Comparison of ENCODE assay signal across 11 cellular contexts in the genomic region with DNA sequence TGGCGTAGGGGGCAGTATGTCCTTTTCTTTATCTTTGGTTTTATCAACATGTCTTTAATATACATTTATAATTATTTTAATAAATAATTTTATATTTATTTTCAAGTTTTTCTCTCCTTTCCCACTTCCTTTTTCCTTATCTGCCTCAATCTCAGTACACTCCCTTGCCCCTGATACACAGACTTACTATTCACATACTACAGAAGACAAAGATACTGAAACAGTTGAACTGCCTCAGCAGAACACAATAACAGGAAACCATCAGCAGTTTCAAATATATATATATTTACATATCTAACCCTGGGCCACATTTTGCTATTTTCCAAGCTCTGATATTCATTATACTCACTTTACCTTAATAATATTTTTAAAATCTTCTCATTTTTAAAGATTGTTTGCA. TPM values are rescaled to one million over a fixed set of nuclear protein-coding genes. Genes with fewer than 3 reads are reported as not detected.
DNase-seq lines count a peak whose midpoint lies in the region; ATAC-seq and TF ChIP-seq lines count a peak whose summit lies in the region.
"Had no signal": no experiment of that assay in that cellular context is flagged by ENCODE, and none has a peak within 500 bp of the region (broad histone marks: within the 10 kb centered on the region; RNA-seq: fewer than 3 reads in every experiment).

No MANE protein-coding gene starts in this region.

- H2AFZ ChIP-seq in Loucy (ENCODE audit: low read length) (no peak overlapping the region), mammary epithelial cell (ENCODE audit: low read depth, low read length) (no peak overlapping the region)

- H4K20me1 ChIP-seq in Loucy (ENCODE audit: insufficient read depth, low read length, poor library complexity, severe bottlenecking) (no peaks in the 10 kb centered on the region), mammary epithelial cell (ENCODE audit: insufficient read depth, low read length) (no peaks in the 10 kb centered on the region)

- TF ChIP-seq CTCF in GM10266 (IDR thresholded peaks at IDR 0.05; ENCODE audit: control insufficient read depth, insufficient read depth, low read depth, missing control alignments) (no peak), Loucy (conservative IDR thresholded peaks at IDR 0.05; ENCODE audit: low read length) (no peak), mammary epithelial cell (conservative IDR thresholded peaks at IDR 0.05 in 1 of 2, IDR thresholded peaks at IDR 0.05 in 1 of 2; ENCODE audit: extremely low read depth in 1 of 2, insufficient read depth in 1 of 2, low read depth in 1 of 2, low read length in 2 of 2) (no peak), A673 (conservative IDR thresholded peaks at IDR 0.05; ENCODE audit: low read depth, low read length) (no peak)

- H3F3A ChIP-seq in Loucy (ENCODE audit: low read depth), result no peaks in the 10 kb centered on the region

- H3K27me3 ChIP-seq in Loucy (ENCODE audit: insufficient read depth, low read length, poor library complexity, severe bottlenecking) (no peaks in the 10 kb centered on the region), mammary epithelial cell (ENCODE audit: insufficient read depth, low read length) (no peaks in the 10 kb centered on the region), A673 (replicated peaks; ENCODE audit: insufficient read depth, low read depth, low read length, poor library complexity) (no peaks in the 10 kb centered on the region)
- H3K27me3 ChIP-seq: BLaER1 treated with 17β-estradiol and CSF1 and Interleukin-3, amounts not matched to agents 10 nM and 100 nM had no signal

- CTCF ChIA-PET in mammary epithelial cell (lab: Charles Lee; ENCODE audit: low non-redundant PET) (no interaction called here), A673 (lab: Charles Lee) (no interaction called here)

- H3K4me2 ChIP-seq in Loucy (ENCODE audit: low read depth, low read length, poor library complexity, severe bottlenecking) (peak overlapping the region; percentile 46), mammary epithelial cell (ENCODE audit: insufficient read depth, low read depth, low read length) (no peak overlapping the region)
- H3K4me2 ChIP-seq: BLaER1 treated with 17β-estradiol and CSF1 and Interleukin-3, amounts not matched to agents 10 nM and 100 nM had no signal

- H3K4me1 ChIP-seq in Loucy (ENCODE audit: insufficient read depth, low read length, poor library complexity, severe bottlenecking) (peaks cover 9% of the 10 kb centered on the region), mammary epithelial cell (ENCODE audit: insufficient read depth, low read length) (no peaks in the 10 kb centered on the region), A673 (ENCODE audit: insufficient read depth, low read length, poor library complexity, severe bottlenecking) (peaks cover 8% of the 10 kb centered on the region)
- H3K4me1 ChIP-seq: BLaER1 treated with 17β-estradiol and CSF1 and Interleukin-3, amounts not matched to agents 10 nM and 100 nM had no signal

- H3K27ac ChIP-seq in mammary epithelial cell (ENCODE audit: insufficient read depth, low read depth, low read length) (no peak overlapping the region), A673 (ENCODE audit: low read depth, low read length, poor library complexity, severe bottlenecking) (no peak overlapping the region)
- H3K27ac ChIP-seq: BLaER1 treated with 17β-estradiol and CSF1 and Interleukin-3, amounts not matched to agents 10 nM and 100 nM; left ventricle myocardium inferior had no signal

- H3K79me2 ChIP-seq in Loucy (ENCODE audit: insufficient read depth, low read length), result 0 out of 2 replicates have a peak, but pooled peaks cover 5% of the 10 kb centered on the region
- peaks cover 8% of the 10 kb centered on the region for H3K79me2 ChIP-seq in mammary epithelial cell (ENCODE audit: insufficient read depth, low read length)

- in situ Hi-C loops in mammary epithelial cell (cut with MboI; ENCODE audit: low sequenced_read_pairs in 2 of 2), result no loop called here

- BruUV-seq in mammary epithelial cell (replicated peaks; lab: Mats Ljungman, UMichigan) (no TSS peak), A673 (replicated peaks; lab: Mats Ljungman, UMichigan) (no TSS peak)

- peak; percentile 97 for ATAC-seq in GM19351 (IDR thresholded peaks at IDR 0.05; ENCODE audit: unreplicated experiment)
- peak; percentile 96 for ATAC-seq in HG02870 (IDR thresholded peaks at IDR 0.05; ENCODE audit: unreplicated experiment)
- ATAC-seq: activated CD4-positive, CD25-positive, alpha-beta regulatory T cell treated with anti-CD3 and anti-CD28 coated beads, Interleukin-2, amount 50 U/mL, for 24 hours had no signal

- POLR2A ChIA-PET in A673 (lab: Charles Lee; ENCODE audit: low non-redundant PET), result no interaction called here

- WGBS in mammary epithelial cell (ENCODE audit: low coverage, missing lambda C conversion rate), result 100% methylated on average over 1 of the region's 1 CpG

- H3K9me2 ChIP-seq in Loucy (replicated peaks; ENCODE audit: low read depth, low read length), result no peaks in the 10 kb centered on the region

- dilution Hi-C loops in mammary epithelial cell (cut with HindIII; ENCODE audit: low sequenced_read_pairs), result no loop called here

- peak overlapping the region; percentile 17 for H3K4me3 ChIP-seq in Loucy (ENCODE audit: low read length, poor library complexity, severe bottlenecking)
- H3K4me3 ChIP-seq in mammary epithelial cell (replicated peaks in 1 of 3; ENCODE audit: insufficient read depth in 1 of 3, low read depth in 2 of 3, low read length in 3 of 3), result no peak overlapping the region
- H3K4me3 ChIP-seq in A673 (ENCODE audit: low read depth, low read length, poor library complexity, severe bottlenecking), result no peak overlapping the region
- H3K4me3 ChIP-seq: BLaER1 treated with 17β-estradiol and CSF1 and Interleukin-3, amounts not matched to agents 10 nM and 100 nM; left ventricle myocardium inferior had no signal

- intact Hi-C loops in mammary epithelial cell (cut with micrococcal nuclease), result no loop called here
- intact Hi-C loops in A673 (cut with micrococcal nuclease; ENCODE audit: unreplicated experiment), result no loop called here

- H3K9ac ChIP-seq in Loucy (ENCODE audit: low read depth, low read length, poor library complexity, severe bottlenecking), result no peak overlapping the region
- H3K9ac ChIP-seq in mammary epithelial cell (ENCODE audit: insufficient read depth, low read length), result no peak overlapping the region
- H3K9ac ChIP-seq: BLaER1 treated with 17β-estradiol and CSF1 and Interleukin-3, amounts not matched to agents 10 nM and 100 nM had no signal

- peak; percentile 13 for DNase-seq in GM10266 (ENCODE audit: extremely low spot score)
- no peak for DNase-seq in mammary epithelial cell
- no peak for DNase-seq in stimulated activated CD4-positive, alpha-beta T cell treated with anti-CD3 and anti-CD28 coated beads, Interleukin-2, amount 100 ng/mL, for 48 hours
- DNase-seq in A673 (ENCODE audit: low spot score), result no peak
- DNase-seq in GDM1 (lab: John Stamatoyannopoulos, UW), result no peak
- DNase-seq: left ventricle myocardium inferior had no signal

- H3K9me3 ChIP-seq in Loucy (ENCODE audit: insufficient read depth, low read depth, low read length), result no peaks in the 10 kb centered on the region
- no peaks in the 10 kb centered on the region for H3K9me3 ChIP-seq in mammary epithelial cell (replicated peaks; ENCODE audit: insufficient read depth, low read length)
- no peaks in the 10 kb centered on the region for H3K9me3 ChIP-seq in A673 (ENCODE audit: low read depth, low read length, poor library complexity, severe bottlenecking)
- H3K9me3 ChIP-seq: left ventricle myocardium inferior had no signal

- H3K36me3 ChIP-seq in Loucy (ENCODE audit: insufficient read depth, low read length) (peaks cover 55% of the 10 kb centered on the region), mammary epithelial cell (ENCODE audit: insufficient read depth, low read length) (peaks cover 29% of the 10 kb centered on the region), A673 (ENCODE audit: insufficient read depth, low read length, poor library complexity, severe bottlenecking) (peaks cover 77% of the 10 kb centered on the region)

RNA-seq across cellular contexts. Expression of a gene that starts 19.8 kb away (rescaled TPM):
- total RNA-seq in mammary epithelial cell (10 to 100 TPM; 39.1 to 49.2 TPM), A673 (2021) (41.3 and 45.5 TPM in 2 replicates)
- 12.4 TPM for polyA plus RNA-seq in mammary epithelial cell
- 44.9 TPM for polyA minus RNA-seq in mammary epithelial cell
